1 cellular context compared by ENCODE assay signal in the genomic region with DNA sequence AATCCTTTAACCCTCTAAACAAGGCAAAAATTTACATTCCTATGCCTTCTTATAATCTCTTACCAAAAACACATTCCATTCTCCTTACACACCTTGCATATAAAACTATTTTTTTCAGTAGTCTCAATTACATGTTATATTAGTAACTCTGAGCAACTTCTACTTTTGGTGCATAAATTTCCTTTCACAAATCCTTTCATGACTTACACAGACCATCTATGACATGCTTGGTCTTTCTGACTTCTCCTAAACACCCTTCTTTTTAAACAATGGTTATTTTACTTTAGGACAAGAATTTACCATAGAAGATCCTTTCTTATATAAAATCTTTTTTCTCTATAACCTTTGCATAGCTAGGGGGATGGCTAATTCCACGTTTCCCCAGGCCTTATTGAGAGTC.
A peak's percentile ranks its signal among the peaks of the same experiment; 100 is the strongest.
TF ChIP-seq lines count a peak whose summit lies in the region.

No MANE protein-coding gene starts in this region.

TF ChIP-seq in HepG2, 621 proteins besides CTCF, POLR2A, EP300 and RAD21:
- TF ChIP-seq ZFP36 (IDR thresholded peaks at IDR 0.05; ENCODE audit: borderline replicate concordance, low read depth, low read length, partially characterized antibody) (peak; percentile 74), ZNF30 (CRISPR knock-in tag; IDR thresholded peaks at IDR 0.05) (no peak), ZNF724P (CRISPR knock-in tag; IDR thresholded peaks at IDR 0.05; ENCODE audit: borderline replicate concordance) (peak; percentile 78; the same call in 1 of the 2 replicates)
